8 cellular contexts compared by ENCODE assay signal in the genomic region with DNA sequence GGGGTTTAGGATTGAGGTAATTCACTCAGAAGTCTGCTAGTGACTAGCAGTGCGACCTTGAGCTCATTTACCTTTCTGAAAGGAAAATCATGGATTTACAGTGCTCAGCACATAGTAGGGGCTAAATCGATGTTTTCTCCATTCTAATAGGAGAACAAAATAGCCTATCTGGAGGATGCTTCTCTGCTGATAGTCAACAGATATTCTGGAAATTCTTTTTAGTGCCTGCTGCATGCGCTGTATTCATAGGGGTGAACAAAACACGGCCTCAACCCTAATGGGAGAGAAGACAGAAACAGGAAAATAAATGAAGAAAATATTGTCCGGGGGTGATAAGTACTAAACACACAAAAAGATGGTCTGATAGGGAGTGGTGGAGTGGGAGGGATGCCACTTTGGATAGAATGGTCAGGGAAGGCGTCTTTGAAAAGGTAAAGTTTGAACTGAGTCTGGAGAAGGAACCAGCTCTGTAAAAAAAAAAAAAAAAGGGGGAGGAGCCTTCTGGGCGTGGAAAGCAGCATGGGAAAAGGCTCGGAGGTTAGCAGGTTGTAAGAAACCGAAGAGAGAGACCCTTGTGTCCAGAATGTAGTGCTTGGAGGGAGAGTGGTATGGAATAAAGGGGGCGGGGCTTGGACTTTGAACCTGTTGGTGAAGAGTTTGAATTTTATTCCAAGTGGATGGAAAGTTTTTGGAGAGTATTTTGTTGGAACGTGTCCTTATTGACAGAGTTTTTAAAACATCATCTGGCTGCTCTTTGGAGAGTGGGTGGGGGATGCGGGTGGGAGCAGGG. TPM values are rescaled to one million over a fixed set of nuclear protein-coding genes. Genes with fewer than 3 reads are reported as not detected.
DNase-seq lines count a peak whose midpoint lies in the region; ATAC-seq and TF ChIP-seq lines count a peak whose summit lies in the region.

No MANE protein-coding gene starts in this region.

- CTCF ChIA-PET in CD4-positive, alpha-beta T cell (lab: Charles Lee) = no interaction called here

- H3K4me3 ChIP-seq in Jurkat, Clone E6-1 (ENCODE audit: low read length) = peak overlapping the region; percentile 95
- H3K4me3 ChIP-seq in astrocyte of the cerebellum (ENCODE audit: low read depth, low read length) = peak overlapping the region; percentile 86
- H3K4me3 ChIP-seq in transverse colon = peak overlapping the region; percentile 70 to 97 (median 82)

- H3K36me3 ChIP-seq in transverse colon = no peaks in the 10 kb centered on the region

- POLR2A ChIA-PET in CD4-positive, alpha-beta T cell (lab: Charles Lee) = interaction anchor here (0.6 to 2.9 kb wide), 7 partner anchors 17 to 206 kb away, joined by 3 to 38 read pairs (median 4); a partner anchor contains a TSS

- peaks cover 63% of the 10 kb centered on the region for H3K4me1 Mint-ChIP-seq in CD4-positive, alpha-beta T cell (ENCODE audit: low read depth)

- in situ Hi-C loops in astrocyte of the cerebellum (cut with HindIII; ENCODE audit: low sequenced_read_pairs) (no loop called here), transverse colon (cut with MboI; ENCODE audit: low pct_ligation_motif_present in 1 of 4, low pct_unique_long_range_greater_than_20kb in 1 of 4, low sequenced_read_pairs in 3 of 4) (no loop called here)

- TF ChIP-seq POLR2A in transverse colon (IDR thresholded peaks at IDR 0.05) = no peak

- H3K27ac ChIP-seq in CD4-positive, alpha-beta T cell (ENCODE audit: low read depth, low read length) = no peak overlapping the region
- peak overlapping the region; percentile 96 to 99 (median 98) for H3K27ac ChIP-seq in transverse colon

- peak overlapping the region; percentile 100 for H3K4me3 Mint-ChIP-seq in CD4-positive, alpha-beta T cell

- H3K9me3 Mint-ChIP-seq in CD4-positive, alpha-beta T cell = no peaks in the 10 kb centered on the region

- no peak for DNase-seq in CD4-positive, alpha-beta T cell
- no peak for DNase-seq in Jurkat, Clone E6-1 (ENCODE audit: low read depth, low spot score)
- DNase-seq in astrocyte of the cerebellum (ENCODE audit: low read depth) (no peak), left lobe of liver (ENCODE audit: low spot score) (no peak), transverse colon (no peak), NCI-H128 (lab: John Stamatoyannopoulos, UW; ENCODE audit: unreplicated experiment) (no peak)
- DNase-seq in central memory CD4-positive, alpha-beta T cell = no peak
- no peak for DNase-seq in effector CD8-positive, alpha-beta T cell (lab: John Stamatoyannopoulos, UW)

- no peak for TF ChIP-seq CTCF in CD4-positive, alpha-beta T cell (IDR thresholded peaks at IDR 0.05)
- TF ChIP-seq CTCF in astrocyte of the cerebellum (IDR thresholded peaks at IDR 0.05; ENCODE audit: low read depth, low read length, missing control alignments) (no peak), transverse colon (IDR thresholded peaks at IDR 0.05) (no peak)

- TF ChIP-seq EP300 in transverse colon (IDR thresholded peaks at IDR 0.05; ENCODE audit: low read depth) = no peak

- peaks cover 16 to 62% (median 45%) of the 10 kb centered on the region in 4 donors for H3K4me1 ChIP-seq in transverse colon

- H3K27me3 Mint-ChIP-seq in CD4-positive, alpha-beta T cell = no peaks in the 10 kb centered on the region

- H3K9me3 ChIP-seq in CD4-positive, alpha-beta T cell (ENCODE audit: control insufficient read depth, low read length) = no peaks in the 10 kb centered on the region
- no peaks in the 10 kb centered on the region for H3K9me3 ChIP-seq in transverse colon

- peaks cover 34% of the 10 kb centered on the region for H3K36me3 Mint-ChIP-seq in CD4-positive, alpha-beta T cell (ENCODE audit: low read depth)

- H3K27me3 ChIP-seq in CD4-positive, alpha-beta T cell (ENCODE audit: control insufficient read depth, insufficient read depth, low read length) = no peaks in the 10 kb centered on the region
- no peaks in the 10 kb centered on the region for H3K27me3 ChIP-seq in transverse colon

- no peak for ATAC-seq in CD4-positive, alpha-beta T cell (ENCODE audit: poor library complexity)
- ATAC-seq in left lobe of liver = peak; percentile 9

- WGBS in transverse colon (ENCODE audit: low coverage in 1 of 2), 2 donors = 16 to 22% methylated on average over 6 to 12 of the region's 12 CpGs

- intact Hi-C loops in CD4-positive, alpha-beta T cell (cut with DNase I, micrococcal nuclease) = loop anchor here (5.0 to 10.0 kb wide), 6 partner anchors 44 to 1698 kb away; a partner anchor contains a TSS
- intact Hi-C loops in transverse colon (cut with DNase I; ENCODE audit: low total_unique reads) = no loop called here

- peak overlapping the region; percentile 93 for H3K27ac Mint-ChIP-seq in CD4-positive, alpha-beta T cell

RNA-seq across cellular contexts. Expression of a gene that starts 1.7 kb away (rescaled TPM):
- 10 to 100 TPM; 44.2 to 49.3 TPM for total RNA-seq in CD4-positive, alpha-beta T cell
- 99.5 TPM for polyA plus RNA-seq in Jurkat, Clone E6-1 (2012; ENCODE audit: insufficient read depth, insufficient read length)
- total RNA-seq in left lobe of liver = 24.4 TPM
- total RNA-seq in transverse colon = 100 to 1,000 TPM; 182 to 263 (median 213) TPM
